Comparison of ENCODE assay signal across 22 cellular contexts in the genomic region with DNA sequence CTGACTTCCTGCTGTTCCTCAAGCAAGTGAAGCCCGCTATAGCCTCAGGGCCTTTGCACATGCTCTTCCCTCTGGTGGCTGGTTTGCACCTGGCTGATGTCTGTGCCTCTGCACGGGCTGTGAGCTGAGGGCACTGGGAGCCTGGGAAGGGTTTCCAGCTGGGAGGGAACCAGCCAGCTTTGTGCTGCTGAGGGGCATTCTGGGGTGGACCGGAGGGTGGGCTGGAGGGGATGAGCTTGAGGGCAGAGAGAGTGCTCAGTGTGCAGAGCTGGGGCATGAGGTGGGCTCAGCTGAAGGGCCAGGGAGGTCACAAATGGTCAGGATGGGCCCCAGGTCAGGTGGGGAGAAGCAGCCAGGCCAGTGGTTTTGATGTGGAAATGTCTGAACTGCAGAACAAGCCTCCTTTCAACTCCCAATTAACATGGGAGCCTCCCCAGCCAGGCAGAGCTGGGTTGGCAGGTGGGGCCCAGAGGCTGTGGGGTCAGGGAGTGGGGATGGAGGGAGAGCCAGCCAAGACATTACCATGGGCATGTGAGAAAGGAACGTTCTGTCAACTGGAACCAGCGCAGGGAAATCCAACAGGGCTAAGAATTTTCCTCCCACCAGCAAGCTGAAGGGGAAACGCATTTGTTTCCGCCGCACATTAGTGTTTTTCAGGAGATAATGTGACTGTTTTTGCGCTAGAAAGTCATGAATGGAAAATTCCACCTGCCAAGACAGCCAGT.
DNase-seq lines count a peak whose midpoint lies in the region; ATAC-seq and TF ChIP-seq lines count a peak whose summit lies in the region.
"Had no signal": no experiment of that assay in that cellular context is flagged by ENCODE, and none has a peak within 500 bp of the region (broad histone marks: within the 10 kb centered on the region; RNA-seq: fewer than 3 reads in every experiment).

No MANE protein-coding gene starts in this region.

- H3K4me3 Mint-ChIP-seq in activated T-cell treated with anti-CD3 and anti-CD28 coated beads, Interleukin-2, amount 50 U/mL, for 24 hours = no peak overlapping the region
- no peak overlapping the region for H3K4me3 Mint-ChIP-seq in type B pancreatic cell
- H3K4me3 Mint-ChIP-seq: activated CD4-positive, alpha-beta T cell treated with anti-CD3 and anti-CD28 coated beads, Interleukin-2, amount 10 ng/mL, durations not matched to agents 7 days and 5 days had no signal

- H4K91ac ChIP-seq in mesenchymal stem cell (ENCODE audit: low read length) = no peak overlapping the region

- no peak for TF ChIP-seq CTCF in coronary artery (IDR thresholded peaks at IDR 0.05)
- TF ChIP-seq CTCF in type B pancreatic cell (conservative IDR thresholded peaks at IDR 0.05) = no peak

- H3K14ac ChIP-seq in mesenchymal stem cell (ENCODE audit: low read length in 2 of 2) = no peak overlapping the region

- no peak overlapping the region for H3K4ac ChIP-seq in mesenchymal stem cell (ENCODE audit: low read depth in 1 of 2, low read length in 2 of 2)

- H2AFZ ChIP-seq in mesenchymal stem cell (ENCODE audit: low read depth, low read length) = no peak overlapping the region

- 80% methylated on average over 9 of the region's 9 CpGs for WGBS in mesenchymal stem cell

- ATAC-seq in HG03196 (IDR thresholded peaks at IDR 0.05; ENCODE audit: unreplicated experiment) = no peak
- ATAC-seq: esophagus mucosa, gastrocnemius medialis, GM12878 had no signal

- no peak overlapping the region for H2AK5ac ChIP-seq in mesenchymal stem cell (ENCODE audit: low read length, severe bottlenecking)

- peaks cover 0 to 51% of the 10 kb centered on the region in 2 experiments for H3K27me3 ChIP-seq in mesenchymal stem cell (ENCODE audit: control insufficient read depth in 1 of 2, insufficient read depth in 1 of 2, low read length in 2 of 2)
- H3K27me3 ChIP-seq: gastrocnemius medialis had no signal

- peaks cover 7% of the 10 kb centered on the region for H3K27me3 Mint-ChIP-seq in activated T-cell treated with anti-CD3 and anti-CD28 coated beads, Interleukin-2, amount 50 U/mL, for 24 hours
- H3K27me3 Mint-ChIP-seq in type B pancreatic cell = no peaks in the 10 kb centered on the region
- H3K27me3 Mint-ChIP-seq: activated CD4-positive, alpha-beta T cell treated with anti-CD3 and anti-CD28 coated beads, Interleukin-2, amount 10 ng/mL, durations not matched to agents 7 days and 5 days had no signal

- no peak overlapping the region for H3K23ac ChIP-seq in mesenchymal stem cell (ENCODE audit: low read length in 2 of 2)

- H3K27ac Mint-ChIP-seq in activated T-cell treated with anti-CD3 and anti-CD28 coated beads, Interleukin-2, amount 50 U/mL, for 24 hours = no peak overlapping the region
- no peak overlapping the region for H3K27ac Mint-ChIP-seq in type B pancreatic cell
- H3K27ac Mint-ChIP-seq: activated CD4-positive, alpha-beta T cell treated with anti-CD3 and anti-CD28 coated beads, Interleukin-2, amount 10 ng/mL, durations not matched to agents 7 days and 5 days had no signal

- peak; percentile 15 for DNase-seq in activated T-cell treated with anti-CD3 and anti-CD28 coated beads, Interleukin-2, amount 50 U/mL, for 24 hours
- DNase-seq in activated T-cell treated with anti-CD3 and anti-CD28 coated beads, Interleukin-2, amount 50 U/mL, for 1 hour = no peak
- DNase-seq in coronary artery (ENCODE audit: low spot score) = peak; percentile 56
- DNase-seq in left kidney (ENCODE audit: low read depth, low spot score) = peak; percentile 60
- peak; percentile 56 for DNase-seq in type B pancreatic cell (ENCODE audit: extremely low spot score, unreplicated experiment)
- DNase-seq in mesenchymal stem cell = no peak
- no peak for DNase-seq in NCI-H510A (lab: John Stamatoyannopoulos, UW)
- DNase-seq: activated CD4-positive, alpha-beta T cell treated with anti-CD3 and anti-CD28 coated beads, Interleukin-2, amount 10 ng/mL, durations not matched to agents 7 days and 5 days; activated gamma-delta T cell treated with Interleukin-2 at 50 U/mL for 16 hours; Caco-2; DND-41; effector memory CD4-positive, alpha-beta T cell; gastrocnemius medialis; IMR-90; NCI-H1092 treated with DMSO at 0.1 percent for 48 hours; NCI-H1930; NCI-H748 treated with DMSO at 0.1 percent for 48 hours; small intestine; stimulated activated CD4-positive, alpha-beta T cell treated with anti-CD3 and anti-CD28 coated beads, Interleukin-1b, Interleukin-23, amount 100 ng/mL, for 48 hours had no signal

- no peak overlapping the region for H2BK120ac ChIP-seq in mesenchymal stem cell (ENCODE audit: low read depth, low read length)

- H2BK12ac ChIP-seq in mesenchymal stem cell (ENCODE audit: low read length in 2 of 2) = no peak overlapping the region

- no peak overlapping the region for H2BK5ac ChIP-seq in mesenchymal stem cell (ENCODE audit: low read depth, low read length, poor library complexity, severe bottlenecking)

- H4K8ac ChIP-seq in mesenchymal stem cell (ENCODE audit: low read length) = no peak overlapping the region

- H3K4me1 Mint-ChIP-seq in activated T-cell treated with anti-CD3 and anti-CD28 coated beads, Interleukin-2, amount 50 U/mL, for 24 hours (ENCODE audit: low read depth) = no peaks in the 10 kb centered on the region
- peaks cover 12% of the 10 kb centered on the region for H3K4me1 Mint-ChIP-seq in type B pancreatic cell (ENCODE audit: unreplicated experiment)
- H3K4me1 Mint-ChIP-seq: activated CD4-positive, alpha-beta T cell treated with anti-CD3 and anti-CD28 coated beads, Interleukin-2, amount 10 ng/mL, durations not matched to agents 7 days and 5 days had no signal

- H3K4me3 ChIP-seq in coronary artery (no peak overlapping the region), mesenchymal stem cell (ENCODE audit: insufficient read depth in 1 of 2, low read depth in 1 of 2, low read length in 2 of 2) (no peak overlapping the region)
- H3K4me3 ChIP-seq: gastrocnemius medialis, GM12878 had no signal

- no peaks in the 10 kb centered on the region for H3K9me3 Mint-ChIP-seq in activated T-cell treated with anti-CD3 and anti-CD28 coated beads, Interleukin-2, amount 50 U/mL, for 24 hours
- H3K9me3 Mint-ChIP-seq in type B pancreatic cell = no peaks in the 10 kb centered on the region
- H3K9me3 Mint-ChIP-seq: activated CD4-positive, alpha-beta T cell treated with anti-CD3 and anti-CD28 coated beads, Interleukin-2, amount 10 ng/mL, durations not matched to agents 7 days and 5 days had no signal

- no peak overlapping the region for H3K4me2 ChIP-seq in mesenchymal stem cell (ENCODE audit: low read length, poor library complexity, severe bottlenecking)

- no peak overlapping the region for H3K9ac ChIP-seq in mesenchymal stem cell (ENCODE audit: low read length)

- no peaks in the 10 kb centered on the region for H3K9me3 ChIP-seq in mesenchymal stem cell (ENCODE audit: control insufficient read depth, low read length)
- H3K9me3 ChIP-seq: Caco-2, gastrocnemius medialis had no signal

- no peak overlapping the region for H3K27ac ChIP-seq in coronary artery
- no peak overlapping the region for H3K27ac ChIP-seq in mesenchymal stem cell (ENCODE audit: low read length, poor library complexity, severe bottlenecking)
- H3K27ac ChIP-seq: gastrocnemius medialis had no signal

- no peak overlapping the region for H3K18ac ChIP-seq in mesenchymal stem cell (ENCODE audit: low read depth in 1 of 2, low read length in 2 of 2)

- no peak overlapping the region for H2BK15ac ChIP-seq in mesenchymal stem cell (ENCODE audit: low read depth, poor library complexity, severe bottlenecking)

- H3K36me3 Mint-ChIP-seq in activated T-cell treated with anti-CD3 and anti-CD28 coated beads, Interleukin-2, amount 50 U/mL, for 24 hours (ENCODE audit: low read depth) = no peaks in the 10 kb centered on the region
- no peaks in the 10 kb centered on the region for H3K36me3 Mint-ChIP-seq in type B pancreatic cell

- H3K4me1 ChIP-seq in mesenchymal stem cell (ENCODE audit: control insufficient read depth, insufficient read depth, low read depth, low read length) = no peaks in the 10 kb centered on the region
- H3K4me1 ChIP-seq: Caco-2, gastrocnemius medialis had no signal

- H3K36me3 ChIP-seq in mesenchymal stem cell (ENCODE audit: control insufficient read depth in 1 of 2, insufficient read depth in 2 of 2, low read depth in 1 of 2, low read length in 2 of 2) = no peaks in the 10 kb centered on the region
- H3K36me3 ChIP-seq: gastrocnemius medialis had no signal

- H3K79me1 ChIP-seq in mesenchymal stem cell (replicated peaks; ENCODE audit: low read length, poor library complexity, severe bottlenecking) = no peaks in the 10 kb centered on the region

Comparison
In these comparisons a context has a peak if more than half of its experiments do, and no peak if none do; other contexts are left out.
1. DNase-seq: peak in activated T-cell treated with anti-CD3 and anti-CD28 coated beads, Interleukin-2, amount 50 U/mL, for 24 hours (single experiment), coronary artery (single experiment), left kidney (single experiment) and type B pancreatic cell (single experiment); none in activated T-cell treated with anti-CD3 and anti-CD28 coated beads, Interleukin-2, amount 50 U/mL, for 1 hour (single experiment), mesenchymal stem cell (single experiment) and NCI-H510A (single experiment).